Comparison of ENCODE assay signal across 15 cellular contexts in the genomic region with DNA sequence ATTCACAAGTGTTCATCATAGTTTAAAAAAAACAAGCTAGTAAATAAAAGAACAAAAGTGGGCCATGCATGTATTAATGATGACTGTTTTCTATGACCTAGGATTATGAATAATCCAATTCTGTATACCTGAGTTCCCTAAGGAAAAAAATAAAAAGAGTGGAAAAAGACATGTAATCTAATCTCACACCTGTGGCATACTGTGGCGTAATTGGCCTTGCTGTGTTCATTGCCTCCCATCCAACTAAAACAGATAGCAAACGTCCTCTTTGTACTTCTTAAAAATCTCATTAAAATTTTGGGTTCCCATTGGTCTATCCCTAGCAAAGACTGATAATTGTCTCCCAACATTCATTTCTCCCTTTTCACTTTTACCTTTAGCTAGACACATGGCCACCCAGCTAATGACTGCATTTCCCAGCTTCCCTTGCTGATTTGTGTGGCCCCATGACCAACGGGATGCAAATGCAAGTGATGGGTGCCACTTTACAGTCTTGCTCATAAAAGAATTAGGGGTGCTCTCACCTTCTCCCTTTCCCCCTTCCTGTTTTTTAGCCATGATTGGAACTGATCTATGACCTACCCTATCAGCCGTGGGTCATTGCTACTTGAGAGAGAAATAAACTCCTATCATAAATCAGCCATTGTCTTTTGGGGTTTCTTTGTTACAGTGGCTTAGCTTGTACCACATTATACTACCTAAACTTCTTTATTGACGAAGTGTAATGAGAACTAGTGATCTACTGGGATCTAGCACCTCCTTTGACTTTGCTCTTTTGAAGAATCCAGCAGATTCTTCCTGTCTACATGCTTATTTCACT.
"Had no signal": no experiment of that assay in that cellular context is flagged by ENCODE, and none has a peak within 500 bp of the region (broad histone marks: within the 10 kb centered on the region; RNA-seq: fewer than 3 reads in every experiment).

No MANE protein-coding gene starts in this region.

- H3K9ac ChIP-seq: parathyroid adenoma had no signal

- H3K27ac ChIP-seq: gastroesophageal sphincter, heart right ventricle, left ventricle myocardium inferior, parathyroid adenoma, thyroid gland had no signal

- H3K4me1 ChIP-seq: thyroid gland had no signal

- H3K4me3 ChIP-seq: gastroesophageal sphincter, heart right ventricle, left ventricle myocardium inferior, thyroid gland had no signal

- H3K27me3 Mint-ChIP-seq: activated CD4-positive, alpha-beta T cell treated with anti-CD3 and anti-CD28 coated beads, Interleukin-2, amount 10 ng/mL, durations not matched to agents 7 days and 5 days; activated naive CD8-positive, alpha-beta T cell; T-cell had no signal

- H3K79me2 ChIP-seq: parathyroid adenoma had no signal

- H3K27ac Mint-ChIP-seq: activated CD4-positive, alpha-beta T cell treated with anti-CD3 and anti-CD28 coated beads, Interleukin-2, amount 10 ng/mL, durations not matched to agents 7 days and 5 days; activated naive CD8-positive, alpha-beta T cell; activated T-helper 1 cell treated with anti-CD3 and anti-CD28 coated beads, Interleukin-12 subunit alpha, Interleukin-12 subunit beta, Interleukin-2, Interleukin-4 antibody, amounts not matched to agents 30 ng/mL and 10 ng/mL and 1 ng/mL, durations not matched to agents 14 hours and 24 hours and 36 hours; T-cell had no signal

- H3K36me3 ChIP-seq: gastroesophageal sphincter, heart right ventricle, left ventricle myocardium inferior, thyroid gland had no signal

- H3K9me3 ChIP-seq: gastroesophageal sphincter, heart right ventricle, left ventricle myocardium inferior, thyroid gland had no signal

- H3K27me3 ChIP-seq: gastroesophageal sphincter, heart right ventricle, thyroid gland had no signal

- H2AFZ ChIP-seq: parathyroid adenoma had no signal

- H3K9me3 Mint-ChIP-seq: activated CD4-positive, alpha-beta T cell treated with anti-CD3 and anti-CD28 coated beads, Interleukin-2, amount 10 ng/mL, durations not matched to agents 7 days and 5 days; activated T-helper 1 cell treated with anti-CD3 and anti-CD28 coated beads, Interleukin-12 subunit alpha, Interleukin-12 subunit beta, Interleukin-2, Interleukin-4 antibody, amounts not matched to agents 30 ng/mL and 10 ng/mL and 1 ng/mL, durations not matched to agents 14 hours and 24 hours and 36 hours; T-cell had no signal

- H3K4me3 Mint-ChIP-seq: activated CD4-positive, alpha-beta T cell treated with anti-CD3 and anti-CD28 coated beads, Interleukin-2, amount 10 ng/mL, durations not matched to agents 7 days and 5 days; activated naive CD8-positive, alpha-beta T cell; activated T-helper 1 cell treated with anti-CD3 and anti-CD28 coated beads, Interleukin-12 subunit alpha, Interleukin-12 subunit beta, Interleukin-2, Interleukin-4 antibody, amounts not matched to agents 30 ng/mL and 10 ng/mL and 1 ng/mL, durations not matched to agents 14 hours and 24 hours and 36 hours; T-cell had no signal

- H3K36me3 Mint-ChIP-seq: activated naive CD8-positive, alpha-beta T cell; T-cell had no signal

- DNase-seq: activated CD4-positive, alpha-beta T cell treated with anti-CD3 and anti-CD28 coated beads, Interleukin-2, amount 10 ng/mL, durations not matched to agents 7 days and 5 days; activated T-cell treated with anti-CD3 and anti-CD28 coated beads for 4 hours; effector CD4-positive, alpha-beta T cell; heart right ventricle; left ventricle myocardium inferior; stimulated activated CD4-positive, alpha-beta T cell treated with anti-CD3 and anti-CD28 coated beads, Interleukin-12 subunit alpha, Interleukin-12 subunit beta, amount 100 ng/mL, for 4 hours; stimulated activated CD4-positive, alpha-beta T cell treated with anti-CD3 and anti-CD28 coated beads, Interleukin-1b, Interleukin-23, amount 100 ng/mL, for 48 hours; stimulated activated naive CD4-positive, alpha-beta T cell treated with Interleukin-2 at 50 U/mL for 16 hours; T-cell; T1000; thyroid gland had no signal
